ENCODE assay signal across 13 cellular contexts in genomic region chr5:22754155-22754554, GRCh38.
"Had no signal": no experiment of that assay in that cellular context is flagged by ENCODE, and none has a peak within 500 bp of the region (broad histone marks: within the 10 kb centered on the region; RNA-seq: fewer than 3 reads in every experiment).

No MANE protein-coding gene starts in this region.

- H3K27ac Mint-ChIP-seq: activated CD8-positive, alpha-beta memory T cell treated with anti-CD3 and anti-CD28 coated beads, Interleukin-2, amount 10 ng/mL, durations not matched to agents 7 days and 5 days; nephron; progenitor cell of endocrine pancreas; stimulated activated memory B cell treated with anti-CD40 and anti-IgM and Interleukin-4, amounts not matched to agents 10 μg/mL and 1 μg/mL and 100 μg/mL, for 72 hours had no signal

- H3K27me3 Mint-ChIP-seq: activated CD8-positive, alpha-beta memory T cell treated with anti-CD3 and anti-CD28 coated beads, Interleukin-2, amount 10 ng/mL, durations not matched to agents 7 days and 5 days; stimulated activated memory B cell treated with anti-CD40 and anti-IgM and Interleukin-4, amounts not matched to agents 10 μg/mL and 1 μg/mL and 100 μg/mL, for 72 hours had no signal

- H3K4me1 Mint-ChIP-seq: activated CD8-positive, alpha-beta memory T cell treated with anti-CD3 and anti-CD28 coated beads, Interleukin-2, amount 10 ng/mL, durations not matched to agents 7 days and 5 days; nephron; stimulated activated memory B cell treated with anti-CD40 and anti-IgM and Interleukin-4, amounts not matched to agents 10 μg/mL and 1 μg/mL and 100 μg/mL, for 72 hours had no signal

- H3K9me3 Mint-ChIP-seq: nephron; stimulated activated memory B cell treated with anti-CD40 and anti-IgM and Interleukin-4, amounts not matched to agents 10 μg/mL and 1 μg/mL and 100 μg/mL, for 72 hours had no signal

- DNase-seq: activated CD4-positive, alpha-beta T cell treated with anti-CD3 and anti-CD28 coated beads, Interleukin-2, amount 50 U/mL, for 48 hours; activated CD8-positive, alpha-beta memory T cell treated with anti-CD3 and anti-CD28 coated beads, Interleukin-2, amount 10 ng/mL, durations not matched to agents 7 days and 5 days; activated naive CD4-positive, alpha-beta T cell treated with anti-CD3 and anti-CD28 coated beads, Interleukin-2, amount 50 U/mL, for 16 hours; activated T-cell treated with anti-CD3 and anti-CD28 coated beads, Interleukin-2, amount 50 U/mL, for 1 hour; esophagus squamous epithelium; occipital lobe; stimulated activated CD4-positive, alpha-beta T cell treated with anti-CD3 and anti-CD28 coated beads, Interleukin-2, amount 100 ng/mL, for 48 hours; T1000; tibial artery; WERI-Rb-1 had no signal

- H3K4me3 Mint-ChIP-seq: activated CD8-positive, alpha-beta memory T cell treated with anti-CD3 and anti-CD28 coated beads, Interleukin-2, amount 10 ng/mL, durations not matched to agents 7 days and 5 days; nephron; stimulated activated memory B cell treated with anti-CD40 and anti-IgM and Interleukin-4, amounts not matched to agents 10 μg/mL and 1 μg/mL and 100 μg/mL, for 72 hours had no signal

- H3K36me3 Mint-ChIP-seq: activated CD8-positive, alpha-beta memory T cell treated with anti-CD3 and anti-CD28 coated beads, Interleukin-2, amount 10 ng/mL, durations not matched to agents 7 days and 5 days; stimulated activated memory B cell treated with anti-CD40 and anti-IgM and Interleukin-4, amounts not matched to agents 10 μg/mL and 1 μg/mL and 100 μg/mL, for 72 hours had no signal
